Comparison of ENCODE assay signal across 22 cellular contexts in genomic region chr19:2341247-2341705, GRCh38. TPM values are rescaled to one million over a fixed set of nuclear protein-coding genes. Genes with fewer than 3 reads are reported as not detected.
"Had no signal": no experiment of that assay in that cellular context is flagged by ENCODE, and none has a peak within 500 bp of the region (broad histone marks: within the 10 kb centered on the region; RNA-seq: fewer than 3 reads in every experiment).

No MANE protein-coding gene starts in this region.

- H3K27ac ChIP-seq: left lung, neutrophil, right atrium auricular region, transverse colon had no signal

- H3K4me3 Mint-ChIP-seq: activated CD4-positive, alpha-beta memory T cell treated with anti-CD3 and anti-CD28 coated beads, Interleukin-2, amount 10 ng/mL, durations not matched to agents 7 days and 5 days; activated T-cell treated with anti-CD3 and anti-CD28 coated beads, Interleukin-2, amount 50 U/mL, for 4 hours; memory B cell; naive thymus-derived CD8-positive, alpha-beta T cell had no signal

- H3K9me3 Mint-ChIP-seq: activated T-cell treated with anti-CD3 and anti-CD28 coated beads, Interleukin-2, amount 50 U/mL, for 4 hours; memory B cell; naive thymus-derived CD8-positive, alpha-beta T cell had no signal

- H3K27me3 ChIP-seq: esophagus squamous epithelium, left lung, neutrophil, right atrium auricular region, transverse colon had no signal

- ATAC-seq: activated T-cell treated with anti-CD3 and anti-CD28 coated beads, Interleukin-2, amount 50 U/mL, for 4 hours; left lung; naive thymus-derived CD8-positive, alpha-beta T cell had no signal

- DNase-seq: activated CD4-positive, alpha-beta memory T cell treated with anti-CD3 and anti-CD28 coated beads, Interleukin-2, amount 10 ng/mL, durations not matched to agents 7 days and 5 days; activated CD4-positive, alpha-beta T cell treated with anti-CD3 and anti-CD28 coated beads for 4 hours; activated effector memory CD4-positive, alpha-beta T cell treated with Interleukin-2 at 50 U/mL for 16 hours; activated naive CD4-positive, alpha-beta T cell treated with anti-CD3 and anti-CD28 coated beads, Interleukin-2, amount 50 U/mL, for 16 hours; activated T-cell treated with anti-CD3 and anti-CD28 coated beads, Interleukin-2, amount 50 U/mL, for 4 hours; esophagus squamous epithelium; hippocampal formation; naive thymus-derived CD8-positive, alpha-beta T cell; stimulated activated CD4-positive, alpha-beta T cell treated with anti-CD3 and anti-CD28 coated beads, Interleukin-4, amount 100 ng/mL, for 24 hours; stimulated activated CD8-positive, alpha-beta memory T cell treated with anti-CD3 and anti-CD28 coated beads, Interleukin-4, amount 100 ng/mL, for 48 hours; stimulated activated naive CD4-positive, alpha-beta T cell treated with Interleukin-2 at 50 U/mL for 16 hours; T-helper 9 cell; transverse colon had no signal

- H3K4me3 ChIP-seq: esophagus squamous epithelium, left lung, right atrium auricular region, skin epidermis, transverse colon had no signal

- H3K27ac Mint-ChIP-seq: activated CD4-positive, alpha-beta memory T cell treated with anti-CD3 and anti-CD28 coated beads, Interleukin-2, amount 10 ng/mL, durations not matched to agents 7 days and 5 days; memory B cell; naive thymus-derived CD8-positive, alpha-beta T cell had no signal

- H3K4me1 ChIP-seq: left lung, right atrium auricular region had no signal

- H3K27me3 Mint-ChIP-seq: activated CD4-positive, alpha-beta memory T cell treated with anti-CD3 and anti-CD28 coated beads, Interleukin-2, amount 10 ng/mL, durations not matched to agents 7 days and 5 days; memory B cell; naive thymus-derived CD8-positive, alpha-beta T cell had no signal

RNA-seq across cellular contexts. Expression of gene TMPRSS9, which starts 18.8 kb away (rescaled TPM):
- total RNA-seq: activated CD4-positive, alpha-beta memory T cell treated with anti-CD3 and anti-CD28 coated beads, Interleukin-2, amount 10 ng/mL, durations not matched to agents 7 days and 5 days; activated T-cell treated with anti-CD3 and anti-CD28 coated beads, Interleukin-2, amount 50 U/mL, for 4 hours; fibroblast of villous mesenchyme; glomerular endothelial cell; left lung; mucosa of gallbladder; naive thymus-derived CD8-positive, alpha-beta T cell; right atrium auricular region had no signal
- polyA plus RNA-seq: keratinocyte; naive thymus-derived CD8-positive, alpha-beta T cell had no signal

RNA-seq across cellular contexts. Expression of gene LINGO3, which starts 33.3 kb away (rescaled TPM):
- total RNA-seq: activated T-cell treated with anti-CD3 and anti-CD28 coated beads, Interleukin-2, amount 50 U/mL, for 4 hours; fibroblast of villous mesenchyme; glomerular endothelial cell; right atrium auricular region had no signal
- polyA plus RNA-seq: keratinocyte had no signal

RNA-seq across cellular contexts. Expression of gene PEAK3, which starts 59.3 kb away (rescaled TPM):
- total RNA-seq: glomerular endothelial cell had no signal
- polyA plus RNA-seq: keratinocyte had no signal
